Comparison of ENCODE assay signal across 1 cellular context in genomic region chr13:82674546-82674945, GRCh38.
TF ChIP-seq lines count a peak whose summit lies in the region.

No MANE protein-coding gene starts in this region.

TF ChIP-seq in H1, 55 proteins besides CTCF, POLR2A, EP300 and RAD21:
- no peak for TF ChIP-seq RXRA (IDR thresholded peaks at IDR 0.05; ENCODE audit: insufficient read depth, low read depth, low read length)
- no peak for TF ChIP-seq TCF12 (IDR thresholded peaks at IDR 0.05; ENCODE audit: low read depth, low read length)
- no peak for TF ChIP-seq PHF8 (conservative IDR thresholded peaks at IDR 0.05; ENCODE audit: low read depth, low read length)
- TF ChIP-seq TAF1 (IDR thresholded peaks at IDR 0.05; ENCODE audit: low read depth, low read length), result no peak
- no peak for TF ChIP-seq GTF2F1 (IDR thresholded peaks at IDR 0.05; ENCODE audit: borderline replicate concordance, low read depth, low read length)
- no peak for TF ChIP-seq BCL11A (IDR thresholded peaks at IDR 0.05; ENCODE audit: low read depth in 2 of 2, low read length in 2 of 2)
- no peak for TF ChIP-seq MAFK (IDR thresholded peaks at IDR 0.05; ENCODE audit: low read depth, low read length)
